ENCODE assay signal across 21 cellular contexts in the genomic region with DNA sequence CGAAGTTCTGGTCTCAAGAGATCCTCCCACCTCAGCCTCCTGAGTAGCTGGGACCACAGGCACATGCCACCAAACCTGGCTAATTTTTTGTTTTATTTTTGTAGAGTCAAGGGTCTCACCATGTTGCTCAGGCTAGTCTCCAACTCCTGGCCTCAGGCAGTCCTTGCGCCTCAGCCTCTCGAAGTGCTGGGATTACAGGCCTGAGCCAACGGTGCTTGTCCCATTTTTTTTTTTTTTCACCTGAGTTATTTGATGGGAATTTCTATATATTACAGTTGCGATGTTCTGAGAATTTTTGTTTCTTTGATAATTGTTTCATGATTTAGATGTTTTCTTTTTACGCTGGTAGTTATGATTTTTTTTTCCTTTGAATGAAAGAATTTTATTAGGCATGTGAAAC. TPM values are rescaled to one million over a fixed set of nuclear protein-coding genes. Genes with fewer than 3 reads are reported as not detected.
DNase-seq lines count a peak whose midpoint lies in the region; ATAC-seq and TF ChIP-seq lines count a peak whose summit lies in the region.
"Had no signal": no experiment of that assay in that cellular context is flagged by ENCODE, and none has a peak within 500 bp of the region (broad histone marks: within the 10 kb centered on the region; RNA-seq: fewer than 3 reads in every experiment).

No MANE protein-coding gene starts in this region.

- no peak for ATAC-seq in activated T-cell treated with anti-CD3 and anti-CD28 coated beads, Interleukin-2, amount 50 U/mL, for 4 hours

- H4K20me1 ChIP-seq in DOHH2 (ENCODE audit: control insufficient read depth, insufficient read depth, low read depth, low read length) (no peaks in the 10 kb centered on the region), OCI-LY7 (ENCODE audit: insufficient read depth, low read length) (peaks cover 5% of the 10 kb centered on the region)

- H3K9me2 ChIP-seq in DOHH2 (replicated peaks; ENCODE audit: control insufficient read depth, low read length) = no peaks in the 10 kb centered on the region
- H3K9me2 ChIP-seq in OCI-LY7 (ENCODE audit: insufficient read depth, low read length) = no peaks in the 10 kb centered on the region

- no peaks in the 10 kb centered on the region for H3K27me3 Mint-ChIP-seq in activated T-cell treated with anti-CD3 and anti-CD28 coated beads, Interleukin-2, amount 50 U/mL, for 4 hours (ENCODE audit: low read depth)
- H3K27me3 Mint-ChIP-seq in nephron (ENCODE audit: low read depth) (no peaks in the 10 kb centered on the region), CD14-positive monocyte (ENCODE audit: low read depth in 3 of 3) (peaks cover 0 to 2% (median 0%) of the 10 kb centered on the region in 3 donors)
- H3K27me3 Mint-ChIP-seq: dendritic cell treated with granulocyte-macrophage colony-stimulating factor and Interleukin-4, amounts not matched to agents 40 ng/mL and 50 ng/mL, for 4 days had no signal

- H3K4me1 Mint-ChIP-seq in activated T-cell treated with anti-CD3 and anti-CD28 coated beads, Interleukin-2, amount 50 U/mL, for 4 hours (ENCODE audit: low read depth) = peaks cover 72% of the 10 kb centered on the region
- H3K4me1 Mint-ChIP-seq in nephron (peaks cover 19% of the 10 kb centered on the region), CD14-positive monocyte (peaks cover 47% of the 10 kb centered on the region)

- TF ChIP-seq CTCF in DOHH2 (IDR thresholded peaks at IDR 0.05; ENCODE audit: low read depth, low read length, poor library complexity, severe bottlenecking) (no peak), OCI-LY7 (conservative IDR thresholded peaks at IDR 0.05; ENCODE audit: low read length) (no peak), nephron (IDR thresholded peaks at IDR 0.05; ENCODE audit: unreplicated experiment in 3 of 3) (no peak), CD14-positive monocyte (IDR thresholded peaks at IDR 0.05) (no peak)

- H3K4me2 ChIP-seq in DOHH2 (ENCODE audit: low read length) = peak overlapping the region; percentile 72
- H3K4me2 ChIP-seq in OCI-LY7 (ENCODE audit: low read length) = peak overlapping the region; percentile 96

- H2AFZ ChIP-seq in OCI-LY7 (ENCODE audit: low read length) = no peak overlapping the region

- H3F3A ChIP-seq in DOHH2 (ENCODE audit: control insufficient read depth, insufficient read depth) = peaks cover 22% of the 10 kb centered on the region

- H3K4me3 Mint-ChIP-seq in activated T-cell treated with anti-CD3 and anti-CD28 coated beads, Interleukin-2, amount 50 U/mL, for 4 hours = peak overlapping the region; percentile 70
- peak overlapping the region; percentile 76 to 78 (median 77) for H3K4me3 Mint-ChIP-seq in nephron
- no peak overlapping the region for H3K4me3 Mint-ChIP-seq in CD14-positive monocyte
- H3K4me3 Mint-ChIP-seq: dendritic cell treated with granulocyte-macrophage colony-stimulating factor and Interleukin-4, amounts not matched to agents 40 ng/mL and 50 ng/mL, for 4 days; mesothelial cell of epicardium had no signal

- POLR2A ChIA-PET in OCI-LY7 (lab: Charles Lee) = interaction anchor here (0.6 to 1.3 kb wide), 4 partner anchors 8 to 1030 kb away, joined by 3 to 11 read pairs (median 4); no protein-coding TSS in a partner anchor

- H3K4me1 ChIP-seq in DOHH2 (ENCODE audit: control insufficient read depth, low read length) (peaks cover 72% of the 10 kb centered on the region), OCI-LY7 (ENCODE audit: insufficient read depth, low read length, poor library complexity, severe bottlenecking) (peaks cover 63% of the 10 kb centered on the region)

- no peaks in the 10 kb centered on the region for H3K9me3 ChIP-seq in DOHH2 (ENCODE audit: control insufficient read depth, insufficient read depth, low read length)
- no peaks in the 10 kb centered on the region for H3K9me3 ChIP-seq in OCI-LY7 (ENCODE audit: low read length)
- H3K9me3 ChIP-seq: neutrophil, upper lobe of left lung had no signal

- H3K4me3 ChIP-seq in DOHH2 (ENCODE audit: low read length) (peak overlapping the region; percentile 91), OCI-LY7 (ENCODE audit: low read depth, low read length, poor library complexity, severe bottlenecking) (peak overlapping the region; percentile 96)
- H3K4me3 ChIP-seq: upper lobe of left lung had no signal

- intact Hi-C loops in OCI-LY7 (cut with micrococcal nuclease; ENCODE audit: unreplicated experiment) = loop anchor here (10.0 kb wide), 1 partner anchor 337 kb away; a partner anchor contains a TSS
- intact Hi-C loops in CD14-positive monocyte (cut with micrococcal nuclease) = loop anchor here in 1 of 2 donors (10.0 kb wide), 1 partner anchor 297 kb away; a partner anchor contains a TSS

- H3K27me3 ChIP-seq in DOHH2 (ENCODE audit: control insufficient read depth, low read length) = no peaks in the 10 kb centered on the region
- H3K27me3 ChIP-seq: brain microvascular endothelial cell, neutrophil, upper lobe of left lung had no signal

- H3K36me3 Mint-ChIP-seq in activated T-cell treated with anti-CD3 and anti-CD28 coated beads, Interleukin-2, amount 50 U/mL, for 4 hours (ENCODE audit: insufficient read depth) = peaks cover 2% of the 10 kb centered on the region
- H3K36me3 Mint-ChIP-seq in nephron (ENCODE audit: low read depth) = peaks cover 4% of the 10 kb centered on the region
- peaks cover 3 to 10% of the 10 kb centered on the region in 2 donors for H3K36me3 Mint-ChIP-seq in CD14-positive monocyte
- H3K36me3 Mint-ChIP-seq: mesothelial cell of epicardium had no signal

- H3K79me2 ChIP-seq in DOHH2 (ENCODE audit: control insufficient read depth, low read length) (peaks cover 77% of the 10 kb centered on the region), OCI-LY7 (ENCODE audit: insufficient read depth, low read depth, low read length) (peaks cover 66% of the 10 kb centered on the region)

- no peak for DNase-seq in activated T-cell treated with anti-CD3 and anti-CD28 coated beads, Interleukin-2, amount 50 U/mL, for 4 hours
- no peak for DNase-seq in activated T-cell treated with anti-CD3 and anti-CD28 coated beads, Interleukin-2, amount 50 U/mL, for 48 hours
- DNase-seq in OCI-LY7 (ENCODE audit: low spot score) (no peak), CD14-positive monocyte (ENCODE audit: low spot score) (no peak), NCI-H1436 treated with DMSO at 0.1 percent for 48 hours (lab: John Stamatoyannopoulos, UW) (no peak), NCI-H748 treated with DMSO at 0.1 percent for 48 hours (lab: John Stamatoyannopoulos, UW) (no peak)
- DNase-seq: ACHN; activated CD4-positive, CD25-positive, alpha-beta regulatory T cell treated with anti-CD3 and anti-CD28 coated beads, Interleukin-2, amount 50 U/mL, for 72 hours; activated naive CD4-positive, alpha-beta T cell treated with anti-CD3 and anti-CD28 coated beads, Interleukin-2, amount 50 U/mL, for 16 hours; brain microvascular endothelial cell; COR-L47; foreskin fibroblast; HFFc6; KBM-7; NCI-H510A treated with DMSO at 0.1 percent for 48 hours; upper lobe of left lung had no signal

- H3K27ac ChIP-seq in DOHH2 (ENCODE audit: low read depth, low read length) (peak overlapping the region; percentile 45), OCI-LY7 (ENCODE audit: low read depth, low read length, poor library complexity, severe bottlenecking) (peak overlapping the region; percentile 22)
- H3K27ac ChIP-seq: brain microvascular endothelial cell, neutrophil, upper lobe of left lung had no signal

- no TSS peak for BruUV-seq in OCI-LY7 (replicated peaks; lab: Mats Ljungman, UMichigan)

- H3K36me3 ChIP-seq in DOHH2 (ENCODE audit: control insufficient read depth, low read length) = peaks cover 9% of the 10 kb centered on the region
- peaks cover 3% of the 10 kb centered on the region; the same call in 1 of the 2 replicates for H3K36me3 ChIP-seq in OCI-LY7 (ENCODE audit: insufficient read depth, low read length)
- H3K36me3 ChIP-seq: brain microvascular endothelial cell, neutrophil, upper lobe of left lung had no signal

- CTCF ChIA-PET in OCI-LY7 (lab: Charles Lee; ENCODE audit: unreplicated experiment) = interaction anchor here (1.4 kb wide), 1 partner anchor 57 kb away, joined by 3 read pairs; no protein-coding TSS in a partner anchor

- peak overlapping the region in 1 of 3 experiments; percentile 96 for H3K27ac Mint-ChIP-seq in nephron
- no peak overlapping the region for H3K27ac Mint-ChIP-seq in CD14-positive monocyte
- H3K27ac Mint-ChIP-seq: dendritic cell treated with granulocyte-macrophage colony-stimulating factor and Interleukin-4, amounts not matched to agents 40 ng/mL and 50 ng/mL, for 4 days; HFFc6 had no signal

- no peaks in the 10 kb centered on the region for H3K9me3 Mint-ChIP-seq in activated T-cell treated with anti-CD3 and anti-CD28 coated beads, Interleukin-2, amount 50 U/mL, for 4 hours
- H3K9me3 Mint-ChIP-seq in nephron = no peaks in the 10 kb centered on the region
- H3K9me3 Mint-ChIP-seq in CD14-positive monocyte = no peaks in the 10 kb centered on the region
- H3K9me3 Mint-ChIP-seq: dendritic cell treated with granulocyte-macrophage colony-stimulating factor and Interleukin-4, amounts not matched to agents 40 ng/mL and 50 ng/mL, for 4 days; HFFc6; mesothelial cell of epicardium had no signal

RNA-seq across cellular contexts. Expression of a gene that starts 2.5 kb away (rescaled TPM):
- 10 to 100 TPM; 16.9 to 23.2 (median 22.3) TPM for total RNA-seq in activated T-cell treated with anti-CD3 and anti-CD28 coated beads, Interleukin-2, amount 50 U/mL, for 4 hours
- 98.1 and 142 TPM in 2 replicates for total RNA-seq in OCI-LY7 (2014; rRNA removed; shearing (Covaris generic))
- total RNA-seq in OCI-LY7 (2022) = 158 and 175 TPM in 2 replicates
- polyA plus RNA-seq in CD14-positive monocyte = 10 to 100 TPM; 63.3 to 75.3 TPM

Comparison
In these comparisons a context has a peak if more than half of its experiments do, and no peak if none do; other contexts are left out.
1. H3K4me3 Mint-ChIP-seq: peak in activated T-cell treated with anti-CD3 and anti-CD28 coated beads, Interleukin-2, amount 50 U/mL, for 4 hours (single experiment) and nephron (3 of 3); none in CD14-positive monocyte (0 of 2).
2. RNA of a gene that starts 2.5 kb away (total RNA-seq): 98.1 to 175 TPM in OCI-LY7; 16.9 to 23.2 TPM in activated T-cell treated with anti-CD3 and anti-CD28 coated beads, Interleukin-2, amount 50 U/mL, for 4 hours; every median in the first group is over 4 times any median in the second.